ENCODE assay signal across 8 cellular contexts in the genomic region with DNA sequence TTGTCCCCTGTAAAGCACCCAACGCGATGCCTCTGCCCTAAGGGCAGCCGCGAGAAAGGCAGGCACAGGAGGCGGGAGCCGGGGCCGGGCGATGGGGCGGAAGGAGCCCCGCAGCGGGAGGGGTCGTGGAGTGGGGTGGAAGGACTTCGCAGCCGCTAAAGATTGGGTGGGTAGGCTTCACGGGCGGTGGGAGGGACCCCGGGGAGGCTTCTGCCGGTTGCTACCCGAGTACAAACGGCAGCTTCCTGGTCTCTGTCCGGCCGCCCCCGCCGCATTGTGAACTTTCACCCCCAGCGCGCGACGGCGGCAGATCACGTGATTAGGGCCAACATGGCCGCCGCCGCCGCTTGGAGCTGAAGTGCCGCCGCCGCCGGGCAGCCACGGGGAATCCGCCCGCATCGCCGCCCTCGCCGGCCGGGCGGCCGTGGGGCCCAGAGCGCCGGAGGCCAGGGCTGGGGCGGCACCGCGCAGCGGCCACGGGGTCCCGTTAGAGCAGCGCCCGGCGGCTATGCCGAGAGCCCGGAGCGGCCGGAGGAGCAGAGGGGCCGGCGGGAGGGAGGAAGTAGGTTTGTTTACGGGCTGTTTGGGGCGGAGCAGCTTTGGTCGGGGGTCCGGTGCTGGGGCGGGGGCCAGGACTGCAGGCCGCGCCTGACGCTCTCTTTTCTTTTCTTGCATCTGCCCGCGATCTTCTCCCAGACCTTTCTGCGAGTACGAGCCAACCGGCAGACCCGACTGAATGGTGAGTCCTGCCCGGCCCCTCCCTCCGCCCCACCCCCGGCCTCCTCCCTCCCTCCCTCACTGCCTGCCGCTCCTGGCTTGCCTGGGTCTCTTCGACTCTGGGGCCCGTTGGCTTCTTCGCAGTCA. TPM values are rescaled to one million over a fixed set of nuclear protein-coding genes. Genes with fewer than 3 reads are reported as not detected.
DNase-seq lines count a peak whose midpoint lies in the region; ATAC-seq, FAIRE-seq and TF ChIP-seq lines count a peak whose summit lies in the region.

No MANE protein-coding gene starts in this region.

- FAIRE-seq in RCC 7860 (lab: Jason Lieb, UNC): no peak

- in situ Hi-C loops in KBM-7 (cut with MboI; ENCODE audit: low pct_unique_long_range_greater_than_20kb, low sequenced_read_pairs): no loop called here

- peak; percentile 92 for DNase-seq in DMS 273 (lab: John Stamatoyannopoulos, UW; ENCODE audit: unreplicated experiment)
- DNase-seq in KBM-7: peak; percentile 86
- DNase-seq in RCC 7860 (ENCODE audit: low spot score): peak; percentile 74
- peak; percentile 85 for DNase-seq in fibroblast of mammary gland (ENCODE audit: low read depth)
- peak; percentile 94 for DNase-seq in natural killer cell treated with Interleukin-12 subunit alpha and Interleukin-12 subunit beta and Interleukin-15 and Interleukin-18, amount 100 ng/mL, for 72 hours (ENCODE audit: low spot score)
- DNase-seq in stimulated activated naive CD4-positive, alpha-beta T cell (lab: John Stamatoyannopoulos, UW): peak; percentile 72 to 90 (median 84)

- peak overlapping the region; percentile 73 for H3K4me3 Mint-ChIP-seq in activated T-helper 17 cell treated with anti-CD3 and anti-CD28 coated beads, Interleukin-2, amount 50 U/mL, for 72 hours
- peak overlapping the region; percentile 93 for H3K4me3 Mint-ChIP-seq in natural killer cell treated with Interleukin-12 subunit alpha and Interleukin-12 subunit beta and Interleukin-15 and Interleukin-18, amount 100 ng/mL, for 72 hours

- no peaks in the 10 kb centered on the region for H3K27me3 Mint-ChIP-seq in activated T-helper 17 cell treated with anti-CD3 and anti-CD28 coated beads, Interleukin-2, amount 50 U/mL, for 72 hours
- H3K27me3 Mint-ChIP-seq in natural killer cell treated with Interleukin-12 subunit alpha and Interleukin-12 subunit beta and Interleukin-15 and Interleukin-18, amount 100 ng/mL, for 72 hours: no peaks in the 10 kb centered on the region

- peak overlapping the region; percentile 73 for H3K27ac Mint-ChIP-seq in activated T-helper 17 cell treated with anti-CD3 and anti-CD28 coated beads, Interleukin-2, amount 50 U/mL, for 72 hours
- peak overlapping the region; percentile 82 to 92 for H3K27ac Mint-ChIP-seq in natural killer cell treated with Interleukin-12 subunit alpha and Interleukin-12 subunit beta and Interleukin-15 and Interleukin-18, amount 100 ng/mL, for 72 hours

- peaks cover 52% of the 10 kb centered on the region for H3K36me3 Mint-ChIP-seq in activated T-helper 17 cell treated with anti-CD3 and anti-CD28 coated beads, Interleukin-2, amount 50 U/mL, for 72 hours (ENCODE audit: low read depth)
- peaks cover 5% of the 10 kb centered on the region for H3K36me3 Mint-ChIP-seq in natural killer cell treated with Interleukin-12 subunit alpha and Interleukin-12 subunit beta and Interleukin-15 and Interleukin-18, amount 100 ng/mL, for 72 hours

- ATAC-seq in GM21529 (IDR thresholded peaks at IDR 0.05; ENCODE audit: unreplicated experiment): peak; percentile 73
- peak; percentile 88 for ATAC-seq in activated T-helper 17 cell treated with anti-CD3 and anti-CD28 coated beads, Interleukin-2, amount 50 U/mL, for 72 hours (replicated peaks)
- ATAC-seq in natural killer cell treated with Interleukin-12 subunit alpha and Interleukin-12 subunit beta and Interleukin-15 and Interleukin-18, amount 100 ng/mL, for 72 hours: peak; percentile 87 to 91

- peak overlapping the region; percentile 57 for H3K4me3 ChIP-seq in fibroblast of mammary gland (ENCODE audit: control insufficient read depth, low read depth, low read length)

- H3K4me1 Mint-ChIP-seq in activated T-helper 17 cell treated with anti-CD3 and anti-CD28 coated beads, Interleukin-2, amount 50 U/mL, for 72 hours: peaks cover 28% of the 10 kb centered on the region
- H3K4me1 Mint-ChIP-seq in natural killer cell treated with Interleukin-12 subunit alpha and Interleukin-12 subunit beta and Interleukin-15 and Interleukin-18, amount 100 ng/mL, for 72 hours (ENCODE audit: low read depth in 2 of 2): peaks cover 36 to 41% of the 10 kb centered on the region in 2 donors

- TF ChIP-seq CTCF in fibroblast of mammary gland (conservative IDR thresholded peaks at IDR 0.05; ENCODE audit: control insufficient read depth, insufficient read depth, low read depth, low read length): no peak

- no peaks in the 10 kb centered on the region for H3K9me3 Mint-ChIP-seq in activated T-helper 17 cell treated with anti-CD3 and anti-CD28 coated beads, Interleukin-2, amount 50 U/mL, for 72 hours
- peaks cover 5% of the 10 kb centered on the region for H3K9me3 Mint-ChIP-seq in natural killer cell treated with Interleukin-12 subunit alpha and Interleukin-12 subunit beta and Interleukin-15 and Interleukin-18, amount 100 ng/mL, for 72 hours

RNA-seq across cellular contexts. Expression of gene TMEM53, which starts 42.4 kb away (rescaled TPM):
- 1 to 10 TPM; 3.5 to 4.2 TPM for total RNA-seq in activated T-helper 17 cell treated with anti-CD3 and anti-CD28 coated beads, Interleukin-2, amount 50 U/mL, for 72 hours
- total RNA-seq in natural killer cell treated with Interleukin-12 subunit alpha and Interleukin-12 subunit beta and Interleukin-15 and Interleukin-18, amount 100 ng/mL, for 72 hours: 1 to 10 TPM; 2.8 to 3.8 TPM

RNA-seq across cellular contexts. Expression of gene ARMH1, which starts 42.6 kb away (rescaled TPM):
- 10 to 100 TPM; 10.7 to 65.8 TPM for total RNA-seq in activated T-helper 17 cell treated with anti-CD3 and anti-CD28 coated beads, Interleukin-2, amount 50 U/mL, for 72 hours
- 1 to 10 TPM; 1.8 to 8.7 TPM for total RNA-seq in natural killer cell treated with Interleukin-12 subunit alpha and Interleukin-12 subunit beta and Interleukin-15 and Interleukin-18, amount 100 ng/mL, for 72 hours

Comparison
In these comparisons a context has a peak if more than half of its experiments do, and no peak if none do; other contexts are left out.
1. Peak in every context shown above with its lines: DNase-seq, ATAC-seq and H3K4me3 ChIP-seq.